ENCODE assay signal across 13 cellular contexts in genomic region chr9:110835404-110835803, GRCh38.
A peak's percentile ranks its signal among the peaks of the same experiment; 100 is the strongest.
DNase-seq lines count a peak whose midpoint lies in the region; ATAC-seq and TF ChIP-seq lines count a peak whose summit lies in the region.
"Had no signal": no experiment of that assay in that cellular context is flagged by ENCODE, and none has a peak within 500 bp of the region (broad histone marks: within the 10 kb centered on the region; RNA-seq: fewer than 3 reads in every experiment).

No MANE protein-coding gene starts in this region.

- H3K36me3 Mint-ChIP-seq in nephron progenitor cell (ENCODE audit: low read depth): no peaks in the 10 kb centered on the region
- H3K36me3 Mint-ChIP-seq in activated CD4-positive, alpha-beta T cell treated with anti-CD3 and anti-CD28 coated beads for 36 hours (ENCODE audit: low read depth): no peaks in the 10 kb centered on the region
- H3K36me3 Mint-ChIP-seq in effector memory CD8-positive, alpha-beta T cell (ENCODE audit: insufficient read depth): no peaks in the 10 kb centered on the region

- H3K4me3 ChIP-seq in AG10803 (ENCODE audit: low read length): no peak overlapping the region
- H3K4me3 ChIP-seq: gastroesophageal sphincter had no signal

- H3K4me3 Mint-ChIP-seq in nephron progenitor cell: no peak overlapping the region
- no peak overlapping the region for H3K4me3 Mint-ChIP-seq in activated CD4-positive, alpha-beta T cell treated with anti-CD3 and anti-CD28 coated beads for 36 hours
- H3K4me3 Mint-ChIP-seq in effector memory CD8-positive, alpha-beta T cell: no peak overlapping the region
- H3K4me3 Mint-ChIP-seq: activated T-cell treated with anti-CD3 and anti-CD28 coated beads, Interleukin-2, amount 50 U/mL, for 24 hours had no signal

- intact Hi-C loops in activated CD4-positive, alpha-beta T cell treated with anti-CD3 and anti-CD28 coated beads for 36 hours (cut with DNase I, micrococcal nuclease): no loop called here

- no peaks in the 10 kb centered on the region for H3K4me1 Mint-ChIP-seq in nephron progenitor cell
- H3K4me1 Mint-ChIP-seq in activated CD4-positive, alpha-beta T cell treated with anti-CD3 and anti-CD28 coated beads for 36 hours: no peaks in the 10 kb centered on the region
- no peaks in the 10 kb centered on the region for H3K4me1 Mint-ChIP-seq in effector memory CD8-positive, alpha-beta T cell (ENCODE audit: low read depth in 2 of 2)

- CTCF ChIA-PET in activated CD4-positive, alpha-beta T cell treated with anti-CD3 and anti-CD28 coated beads for 36 hours (lab: Charles Lee): no interaction called here

- H3K27me3 Mint-ChIP-seq in nephron progenitor cell (ENCODE audit: low read depth, poor library complexity): peaks cover 8% of the 10 kb centered on the region
- peaks cover 2% of the 10 kb centered on the region for H3K27me3 Mint-ChIP-seq in activated CD4-positive, alpha-beta T cell treated with anti-CD3 and anti-CD28 coated beads for 36 hours
- H3K27me3 Mint-ChIP-seq in effector memory CD8-positive, alpha-beta T cell: no peaks in the 10 kb centered on the region
- H3K27me3 Mint-ChIP-seq: activated T-cell treated with anti-CD3 and anti-CD28 coated beads, Interleukin-2, amount 50 U/mL, for 24 hours had no signal

- TF ChIP-seq CTCF in AG10803 (conservative IDR thresholded peaks at IDR 0.05; ENCODE audit: low read length): no peak
- TF ChIP-seq CTCF in nephron progenitor cell (IDR thresholded peaks at IDR 0.05): no peak

- POLR2A ChIA-PET in activated CD4-positive, alpha-beta T cell treated with anti-CD3 and anti-CD28 coated beads for 36 hours (lab: Charles Lee): no interaction called here

- H3K27ac Mint-ChIP-seq in nephron progenitor cell: peak overlapping the region; percentile 52
- no peak overlapping the region for H3K27ac Mint-ChIP-seq in activated CD4-positive, alpha-beta T cell treated with anti-CD3 and anti-CD28 coated beads for 36 hours
- H3K27ac Mint-ChIP-seq in effector memory CD8-positive, alpha-beta T cell: no peak overlapping the region
- H3K27ac Mint-ChIP-seq: activated T-cell treated with anti-CD3 and anti-CD28 coated beads, Interleukin-2, amount 50 U/mL, for 24 hours had no signal

- H3K9me3 Mint-ChIP-seq in nephron progenitor cell: no peaks in the 10 kb centered on the region
- H3K9me3 Mint-ChIP-seq in activated CD4-positive, alpha-beta T cell treated with anti-CD3 and anti-CD28 coated beads for 36 hours (ENCODE audit: low read depth): peaks cover 1% of the 10 kb centered on the region
- H3K9me3 Mint-ChIP-seq in effector memory CD8-positive, alpha-beta T cell: peaks cover 14 to 19% of the 10 kb centered on the region in 2 donors
- H3K9me3 Mint-ChIP-seq: activated T-cell treated with anti-CD3 and anti-CD28 coated beads, Interleukin-2, amount 50 U/mL, for 24 hours had no signal

- DNase-seq in AG10803 (ENCODE audit: low read depth) (peak; percentile 95), M059J (ENCODE audit: low read depth) (peak; percentile 95), dedifferentiated amniotic fluid mesenchymal stem cell (ENCODE audit: extremely low spot score) (peak; percentile 89), nephron progenitor cell (no peak), NCI-H510A treated with DMSO at 0.1 percent for 48 hours (lab: John Stamatoyannopoulos, UW) (no peak)
- DNase-seq in activated CD4-positive, alpha-beta T cell treated with anti-CD3 and anti-CD28 coated beads for 36 hours: no peak
- no peak for DNase-seq in effector memory CD8-positive, alpha-beta T cell
- DNase-seq in activated CD4-positive, alpha-beta T cell treated with anti-CD3 and anti-CD28 coated beads for 1 hour: no peak
- DNase-seq: activated T-cell treated with anti-CD3 and anti-CD28 coated beads, Interleukin-2, amount 50 U/mL, for 24 hours; caudate nucleus; stimulated activated CD4-positive, alpha-beta T cell treated with anti-CD3 and anti-CD28 coated beads, Interleukin-4, amount 100 ng/mL, for 4 hours had no signal

- no peak for ATAC-seq in activated CD4-positive, alpha-beta T cell treated with anti-CD3 and anti-CD28 coated beads for 36 hours
- no peak for ATAC-seq in effector memory CD8-positive, alpha-beta T cell (replicated peaks)
- ATAC-seq: gastroesophageal sphincter, left lobe of liver had no signal

Comparison
In these comparisons a context has a peak if more than half of its experiments do, and no peak if none do; other contexts are left out.
1. DNase-seq: peak in AG10803 (single experiment), M059J (single experiment) and dedifferentiated amniotic fluid mesenchymal stem cell (single experiment); none in nephron progenitor cell (single experiment), activated CD4-positive, alpha-beta T cell treated with anti-CD3 and anti-CD28 coated beads for 36 hours (single experiment), effector memory CD8-positive, alpha-beta T cell (0 of 3), activated CD4-positive, alpha-beta T cell treated with anti-CD3 and anti-CD28 coated beads for 1 hour (single experiment) and NCI-H510A treated with DMSO at 0.1 percent for 48 hours (single experiment).